8 cellular contexts compared by ENCODE assay signal in the genomic region with DNA sequence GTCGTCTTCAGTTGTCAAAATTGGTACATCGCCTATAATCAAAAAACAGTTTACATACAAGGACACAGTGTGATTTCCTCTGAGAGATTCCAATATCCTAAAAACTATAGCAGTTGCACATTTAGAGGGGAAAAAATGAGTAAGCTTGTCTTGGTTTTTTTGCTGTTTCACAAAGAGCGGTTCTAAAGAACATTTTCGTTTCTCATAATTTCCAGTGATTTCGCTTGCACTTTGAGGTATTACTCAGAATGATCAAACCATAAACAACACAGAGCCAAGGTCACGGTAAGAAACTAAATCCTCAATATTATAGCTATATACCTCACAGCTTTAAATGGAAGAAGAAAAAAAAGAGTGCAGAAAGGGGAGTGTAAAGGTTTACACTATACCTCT. TPM values are rescaled to one million over a fixed set of nuclear protein-coding genes. Genes with fewer than 3 reads are reported as not detected.
DNase-seq lines count a peak whose midpoint lies in the region; ATAC-seq, FAIRE-seq and TF ChIP-seq lines count a peak whose summit lies in the region.

No MANE protein-coding gene starts in this region.

- H4K20me1 ChIP-seq in keratinocyte (ENCODE audit: control insufficient read depth, extremely low read depth, insufficient read depth, low read length): no peaks in the 10 kb centered on the region

- H3K27ac ChIP-seq in heart left ventricle: peak overlapping the region in 7 of 12 donors; percentile 63 to 86 (median 80)
- H3K27ac ChIP-seq in keratinocyte (ENCODE audit: control insufficient read depth, insufficient read depth, low read length): peak overlapping the region; percentile 55

- H3K79me2 ChIP-seq in keratinocyte (ENCODE audit: control insufficient read depth, insufficient read depth, low read length): peaks cover 9% of the 10 kb centered on the region

- H3K4me2 ChIP-seq in keratinocyte (ENCODE audit: control insufficient read depth, extremely low read depth, insufficient read depth, low read depth, low read length): peak overlapping the region; percentile 100

- H3K4me1 ChIP-seq in heart left ventricle (peaks cover 0 to 27% (median 12%) of the 10 kb centered on the region in 12 donors), keratinocyte (ENCODE audit: control insufficient read depth, extremely low read depth, insufficient read depth, low read length) (peaks cover 13% of the 10 kb centered on the region)

- intact Hi-C loops in heart left ventricle (cut with DNase I): loop anchor here in 1 of 10 donors (5.0 kb wide), 1 partner anchor 92 kb away; no protein-coding TSS in a partner anchor
- intact Hi-C loops in left ventricle myocardium superior (cut with micrococcal nuclease): no loop called here
- intact Hi-C loops in activated T-helper 2 cell treated with anti-CD3 and anti-CD28 coated beads, Interferon-gamma antibody, Interleukin-2, Interleukin-4, amounts not matched to agents 10 μg/mL and 5 μg/mL and 100 μg/mL, durations not matched to agents 14 hours and 24 hours and 36 hours (cut with micrococcal nuclease): loop anchor here (1.0 to 10.0 kb wide), 12 partner anchors 8 to 767 kb away; a partner anchor contains a TSS

- H3K27me3 Mint-ChIP-seq in activated T-helper 2 cell treated with anti-CD3 and anti-CD28 coated beads, Interferon-gamma antibody, Interleukin-2, Interleukin-4, amounts not matched to agents 10 μg/mL and 5 μg/mL and 100 μg/mL, durations not matched to agents 14 hours and 24 hours and 36 hours (ENCODE audit: low read depth): no peaks in the 10 kb centered on the region
- no peaks in the 10 kb centered on the region for H3K27me3 Mint-ChIP-seq in type B pancreatic cell

- H3K36me3 Mint-ChIP-seq in activated T-helper 2 cell treated with anti-CD3 and anti-CD28 coated beads, Interferon-gamma antibody, Interleukin-2, Interleukin-4, amounts not matched to agents 10 μg/mL and 5 μg/mL and 100 μg/mL, durations not matched to agents 14 hours and 24 hours and 36 hours (ENCODE audit: low read depth): peaks cover 44% of the 10 kb centered on the region
- peaks cover 19% of the 10 kb centered on the region for H3K36me3 Mint-ChIP-seq in type B pancreatic cell

- H3K9ac ChIP-seq in keratinocyte (ENCODE audit: control insufficient read depth, extremely low read depth, insufficient read depth, low read length): peak overlapping the region; percentile 84

- H3K9me3 ChIP-seq in heart left ventricle (no peaks in the 10 kb centered on the region), keratinocyte (ENCODE audit: control insufficient read depth, low read depth, low read length) (no peaks in the 10 kb centered on the region)

- TF ChIP-seq CTCF in heart left ventricle (IDR thresholded peaks at IDR 0.05) (no peak), keratinocyte (optimal IDR thresholded peaks at IDR 0.05 in 1 of 3, IDR thresholded peaks at IDR 0.05 in 1 of 3, conservative IDR thresholded peaks at IDR 0.05 in 1 of 3; ENCODE audit: extremely low read depth in 1 of 3, insufficient read depth in 2 of 3, low read length in 3 of 3) (no peak), type B pancreatic cell (conservative IDR thresholded peaks at IDR 0.05) (no peak)

- peak overlapping the region in 11 of 12 donors; percentile 70 to 99 (median 82) for H3K4me3 ChIP-seq in heart left ventricle
- H3K4me3 ChIP-seq in keratinocyte (ENCODE audit: control insufficient read depth in 2 of 3, extremely low read depth in 1 of 3, insufficient read depth in 2 of 3, low read depth in 1 of 3, low read length in 3 of 3): peak overlapping the region; percentile 89 to 98 (median 92)

- H3K27ac Mint-ChIP-seq in activated T-helper 2 cell treated with anti-CD3 and anti-CD28 coated beads, Interferon-gamma antibody, Interleukin-2, Interleukin-4, amounts not matched to agents 10 μg/mL and 5 μg/mL and 100 μg/mL, durations not matched to agents 14 hours and 24 hours and 36 hours: peak overlapping the region; percentile 98
- H3K27ac Mint-ChIP-seq in type B pancreatic cell: peak overlapping the region; percentile 76

- peak overlapping the region; percentile 88 for H3K4me3 Mint-ChIP-seq in activated T-helper 2 cell treated with anti-CD3 and anti-CD28 coated beads, Interferon-gamma antibody, Interleukin-2, Interleukin-4, amounts not matched to agents 10 μg/mL and 5 μg/mL and 100 μg/mL, durations not matched to agents 14 hours and 24 hours and 36 hours (ENCODE audit: low read depth)
- H3K4me3 Mint-ChIP-seq in type B pancreatic cell: peak overlapping the region; percentile 91

- DNase-seq in heart left ventricle: no peak
- DNase-seq in left ventricle myocardium superior: no peak
- DNase-seq in activated T-helper 2 cell treated with anti-CD3 and anti-CD28 coated beads, Interferon-gamma antibody, Interleukin-2, Interleukin-4, amounts not matched to agents 10 μg/mL and 5 μg/mL and 100 μg/mL, durations not matched to agents 14 hours and 24 hours and 36 hours (ENCODE audit: low spot score): no peak
- DNase-seq in keratinocyte (ENCODE audit: low read depth, low spot score): no peak
- no peak for DNase-seq in type B pancreatic cell (ENCODE audit: extremely low spot score, unreplicated experiment)
- DNase-seq in NCI-H2107 (lab: John Stamatoyannopoulos, UW): no peak
- DNase-seq in NCI-H2029 (lab: John Stamatoyannopoulos, UW): no peak

- H2AFZ ChIP-seq in keratinocyte (ENCODE audit: control insufficient read depth, low read length): peak overlapping the region; percentile 81

- no peak for TF ChIP-seq POLR2A in heart left ventricle (IDR thresholded peaks at IDR 0.05)

- dilution Hi-C loops in keratinocyte (cut with MboI; ENCODE audit: extremely low pct_ligation_motif_present, low sequenced_read_pairs): no loop called here

- 68 to 72% (median 70%) methylated on average over 6 of the region's 6 CpGs for WGBS in heart left ventricle, 4 donors

- peak in 1 of 4 donors; percentile 10 for ATAC-seq in heart left ventricle
- no peak for ATAC-seq in left ventricle myocardium superior
- ATAC-seq in HG03045 (IDR thresholded peaks at IDR 0.05; ENCODE audit: unreplicated experiment): peak; percentile 48

- peak; percentile 32 for FAIRE-seq in keratinocyte (lab: Jason Lieb, UNC)

- H3K9me3 Mint-ChIP-seq in activated T-helper 2 cell treated with anti-CD3 and anti-CD28 coated beads, Interferon-gamma antibody, Interleukin-2, Interleukin-4, amounts not matched to agents 10 μg/mL and 5 μg/mL and 100 μg/mL, durations not matched to agents 14 hours and 24 hours and 36 hours: peaks cover 4% of the 10 kb centered on the region
- no peaks in the 10 kb centered on the region for H3K9me3 Mint-ChIP-seq in type B pancreatic cell

- H3K9me1 ChIP-seq in keratinocyte (ENCODE audit: control insufficient read depth, extremely low read depth, insufficient read depth, low read length): peaks cover 2% of the 10 kb centered on the region

- H3K27me3 ChIP-seq in heart left ventricle (no peaks in the 10 kb centered on the region), keratinocyte (ENCODE audit: control insufficient read depth, extremely low read depth, insufficient read depth, low read length) (no peaks in the 10 kb centered on the region)

- H3K4me1 Mint-ChIP-seq in activated T-helper 2 cell treated with anti-CD3 and anti-CD28 coated beads, Interferon-gamma antibody, Interleukin-2, Interleukin-4, amounts not matched to agents 10 μg/mL and 5 μg/mL and 100 μg/mL, durations not matched to agents 14 hours and 24 hours and 36 hours (ENCODE audit: low read depth): peaks cover 53% of the 10 kb centered on the region
- no peaks in the 10 kb centered on the region for H3K4me1 Mint-ChIP-seq in type B pancreatic cell (ENCODE audit: unreplicated experiment)

- H3K36me3 ChIP-seq in heart left ventricle: peaks cover 0 to 42% (median 36%) of the 10 kb centered on the region in 9 donors
- peaks cover 2 to 3% of the 10 kb centered on the region in 2 experiments for H3K36me3 ChIP-seq in keratinocyte (ENCODE audit: control insufficient read depth in 2 of 2, extremely low read depth in 1 of 2, insufficient read depth in 2 of 2, low read length in 2 of 2)

RNA-seq across cellular contexts. Expression of a gene that starts 0.9 kb away (rescaled TPM):
- total RNA-seq in heart left ventricle (10 to 100 TPM in 7 of 9 donors, 1 to 10 TPM in 2; 6.2 to 14.4 (median 12.1) TPM), left ventricle myocardium superior (10.6 TPM), type B pancreatic cell (ENCODE audit: low replicate concordance) (15.7 and 24.3 TPM in 2 replicates)
- polyA plus RNA-seq in heart left ventricle (1 to 10 TPM; 4.2 to 9.0 TPM), keratinocyte (10.0 to 14.3 TPM (median 11.1 TPM) in 3 replicates)
- 18.0 and 18.2 TPM in 2 replicates for total RNA-seq in activated T-helper 2 cell treated with anti-CD3 and anti-CD28 coated beads, Interferon-gamma antibody, Interleukin-2, Interleukin-4, amounts not matched to agents 10 μg/mL and 5 μg/mL and 100 μg/mL, durations not matched to agents 14 hours and 24 hours and 36 hours
- 3.3 TPM for polyA plus RNA-seq in keratinocyte (2011; ENCODE audit: low read depth)
- 5.1 and 10.2 TPM in 2 replicates for polyA plus RNA-seq in keratinocyte (2011; cell fraction: cytosol; rRNA removed)
- polyA plus RNA-seq in keratinocyte (2011; cell fraction: nucleus; rRNA removed): 12.9 and 16.7 TPM in 2 replicates
- polyA plus RNA-seq in keratinocyte (2012; ENCODE audit: low replicate concordance): 5.9 and 7.5 TPM in 2 replicates
- polyA minus RNA-seq in keratinocyte: 6.7 to 13.5 TPM (median 9.8 TPM) in 3 replicates
- polyA minus RNA-seq in keratinocyte (2011; cell fraction: cytosol; rRNA and poly(A)+ RNA removed): 9.6 TPM
- 9.5 and 16.8 TPM in 2 replicates for polyA minus RNA-seq in keratinocyte (2011; cell fraction: nucleus; rRNA and poly(A)+ RNA removed)

RNA-seq across cellular contexts. Expression of a gene that starts 44.9 kb away (rescaled TPM):
- total RNA-seq in heart left ventricle (100 to 1,000 TPM in 4 of 9 donors, 10 to 100 TPM in 5; 46.1 to 266 (median 79.9) TPM), left ventricle myocardium superior (29.5 TPM), type B pancreatic cell (ENCODE audit: low replicate concordance) (8.8 and 16.6 TPM in 2 replicates)
- polyA plus RNA-seq in heart left ventricle (10 to 100 TPM; 38.6 to 46.2 TPM), keratinocyte (0.27 to 0.47 TPM (median 0.46 TPM) in 3 replicates)
- total RNA-seq in activated T-helper 2 cell treated with anti-CD3 and anti-CD28 coated beads, Interferon-gamma antibody, Interleukin-2, Interleukin-4, amounts not matched to agents 10 μg/mL and 5 μg/mL and 100 μg/mL, durations not matched to agents 14 hours and 24 hours and 36 hours: 0.92 and 1.1 TPM in 2 replicates
- 0.32 TPM for polyA plus RNA-seq in keratinocyte (2011; ENCODE audit: low read depth)
- polyA plus RNA-seq in keratinocyte (2011; cell fraction: cytosol; rRNA removed): 0.26 and 0.50 TPM in 2 replicates
- 0.57 and 1.4 TPM in 2 replicates for polyA plus RNA-seq in keratinocyte (2011; cell fraction: nucleus; rRNA removed)
- 0.13 and 0.31 TPM in 2 replicates for polyA plus RNA-seq in keratinocyte (2012; ENCODE audit: low replicate concordance)
- 0.66 to 0.92 TPM in 2 of 3 replicates, not detected in the other for polyA minus RNA-seq in keratinocyte
- not detected for polyA minus RNA-seq in keratinocyte (2011; cell fraction: cytosol; rRNA and poly(A)+ RNA removed)
- 0.85 TPM in 1 of 2 replicates, not detected in the other for polyA minus RNA-seq in keratinocyte (2011; cell fraction: nucleus; rRNA and poly(A)+ RNA removed)
